10 cellular contexts compared by ENCODE assay signal in the genomic region with DNA sequence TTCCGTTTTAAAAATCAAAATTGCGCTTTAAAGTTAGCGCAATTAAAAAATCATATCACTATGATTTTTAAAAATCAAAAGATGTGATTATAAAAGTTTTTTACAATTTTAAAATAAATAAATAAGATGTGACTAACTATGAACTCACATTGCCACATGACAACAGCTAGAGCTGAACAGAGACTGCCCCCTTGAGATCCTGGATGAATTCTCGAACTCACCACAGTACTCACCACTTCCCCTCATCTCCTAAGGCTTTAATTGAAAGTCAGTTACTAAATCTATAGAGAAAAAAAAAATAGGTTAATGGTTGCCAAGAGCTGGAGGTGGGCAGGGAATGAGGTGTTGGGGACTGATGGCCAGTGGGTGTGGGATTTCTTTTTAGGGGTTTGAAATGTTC.
A peak's percentile ranks its signal among the peaks of the same experiment; 100 is the strongest.
DNase-seq lines count a peak whose midpoint lies in the region; ATAC-seq and TF ChIP-seq lines count a peak whose summit lies in the region.
"Had no signal": no experiment of that assay in that cellular context is flagged by ENCODE, and none has a peak within 500 bp of the region (broad histone marks: within the 10 kb centered on the region; RNA-seq: fewer than 3 reads in every experiment).

No MANE protein-coding gene starts in this region.

- peaks cover 26% of the 10 kb centered on the region for H3K4me1 Mint-ChIP-seq in activated CD4-positive, alpha-beta T cell treated with anti-CD3 and anti-CD28 coated beads, Interleukin-2, amount 10 ng/mL, durations not matched to agents 7 days and 5 days
- H3K4me1 Mint-ChIP-seq in stimulated activated effector memory CD8-positive, alpha-beta T cell treated with anti-CD3 and anti-CD28 coated beads, Interleukin-12 subunit alpha, Interleukin-12 subunit beta, amount 100 ng/mL, for 72 hours: peaks cover 38% of the 10 kb centered on the region

- POLR2A ChIA-PET in activated CD4-positive, alpha-beta T cell treated with anti-CD3 and anti-CD28 coated beads, Interleukin-2, amount 10 ng/mL, durations not matched to agents 7 days and 5 days (lab: Charles Lee): no interaction called here

- H3K4me3 Mint-ChIP-seq in activated CD4-positive, alpha-beta T cell treated with anti-CD3 and anti-CD28 coated beads, Interleukin-2, amount 10 ng/mL, durations not matched to agents 7 days and 5 days: no peak overlapping the region
- H3K4me3 Mint-ChIP-seq in stimulated activated effector memory CD8-positive, alpha-beta T cell treated with anti-CD3 and anti-CD28 coated beads, Interleukin-12 subunit alpha, Interleukin-12 subunit beta, amount 100 ng/mL, for 72 hours: no peak overlapping the region

- H3K27me3 Mint-ChIP-seq in activated CD4-positive, alpha-beta T cell treated with anti-CD3 and anti-CD28 coated beads, Interleukin-2, amount 10 ng/mL, durations not matched to agents 7 days and 5 days: no peaks in the 10 kb centered on the region

- TF ChIP-seq CTCF in epithelial cell of esophagus (IDR thresholded peaks at IDR 0.05; ENCODE audit: insufficient read depth, low read depth, low read length, missing control alignments): no peak

- no peak overlapping the region for H3K27ac Mint-ChIP-seq in activated CD4-positive, alpha-beta T cell treated with anti-CD3 and anti-CD28 coated beads, Interleukin-2, amount 10 ng/mL, durations not matched to agents 7 days and 5 days
- H3K27ac Mint-ChIP-seq in stimulated activated effector memory CD8-positive, alpha-beta T cell treated with anti-CD3 and anti-CD28 coated beads, Interleukin-12 subunit alpha, Interleukin-12 subunit beta, amount 100 ng/mL, for 72 hours: peak overlapping the region; percentile 15

- peak; percentile 21 for DNase-seq in activated CD4-positive, alpha-beta T cell treated with anti-CD3 and anti-CD28 coated beads, Interleukin-2, amount 10 ng/mL, durations not matched to agents 7 days and 5 days
- DNase-seq in activated CD4-positive, alpha-beta T cell treated with anti-CD3 and anti-CD28 coated beads for 48 hours: no peak
- peak; percentile 44 for DNase-seq in NOMO-1 treated with DMSO at 0.1 percent for 48 hours (lab: John Stamatoyannopoulos, UW; ENCODE audit: unreplicated experiment)
- peak; percentile 32 for DNase-seq in epithelial cell of esophagus (ENCODE audit: low read depth)
- DNase-seq in stimulated activated effector memory CD8-positive, alpha-beta T cell treated with anti-CD3 and anti-CD28 coated beads, Interleukin-12 subunit alpha, Interleukin-12 subunit beta, amount 100 ng/mL, for 72 hours (ENCODE audit: low spot score in 2 of 2): no peak
- DNase-seq in ACHN: no peak
- no peak for DNase-seq in NCI-H2081 treated with DMSO at 0.1 percent for 48 hours (lab: John Stamatoyannopoulos, UW)
- DNase-seq in LoVo (ENCODE audit: low spot score): no peak
- DNase-seq: kidney had no signal

- H3K9me3 Mint-ChIP-seq in activated CD4-positive, alpha-beta T cell treated with anti-CD3 and anti-CD28 coated beads, Interleukin-2, amount 10 ng/mL, durations not matched to agents 7 days and 5 days: no peaks in the 10 kb centered on the region
- H3K9me3 Mint-ChIP-seq in stimulated activated effector memory CD8-positive, alpha-beta T cell treated with anti-CD3 and anti-CD28 coated beads, Interleukin-12 subunit alpha, Interleukin-12 subunit beta, amount 100 ng/mL, for 72 hours: no peaks in the 10 kb centered on the region

- H3K4me3 ChIP-seq in epithelial cell of esophagus (ENCODE audit: low read length): no peak overlapping the region
- H3K4me3 ChIP-seq: prostate gland had no signal

- in situ Hi-C loops in ACHN (cut with HindIII; ENCODE audit: low pct_ligation_motif_present, low pct_unique_long_range_greater_than_20kb, low sequenced_read_pairs): no loop called here

- peaks cover 2% of the 10 kb centered on the region for H3K36me3 Mint-ChIP-seq in activated CD4-positive, alpha-beta T cell treated with anti-CD3 and anti-CD28 coated beads, Interleukin-2, amount 10 ng/mL, durations not matched to agents 7 days and 5 days (ENCODE audit: low read depth)
- no peaks in the 10 kb centered on the region for H3K36me3 Mint-ChIP-seq in stimulated activated effector memory CD8-positive, alpha-beta T cell treated with anti-CD3 and anti-CD28 coated beads, Interleukin-12 subunit alpha, Interleukin-12 subunit beta, amount 100 ng/mL, for 72 hours

- CTCF ChIA-PET in activated CD4-positive, alpha-beta T cell treated with anti-CD3 and anti-CD28 coated beads, Interleukin-2, amount 10 ng/mL, durations not matched to agents 7 days and 5 days (lab: Charles Lee): interaction anchor here (0.9 to 1.4 kb wide), 2 partner anchors 8 to 28 kb away, joined by 3 read pairs; no protein-coding TSS in a partner anchor

- ATAC-seq in stimulated activated effector memory CD8-positive, alpha-beta T cell treated with anti-CD3 and anti-CD28 coated beads, Interleukin-12 subunit alpha, Interleukin-12 subunit beta, amount 100 ng/mL, for 72 hours: peak; percentile 38

Comparison
In these comparisons a context has a peak if more than half of its experiments do, and no peak if none do; other contexts are left out.
1. DNase-seq: peak in activated CD4-positive, alpha-beta T cell treated with anti-CD3 and anti-CD28 coated beads, Interleukin-2, amount 10 ng/mL, durations not matched to agents 7 days and 5 days (single experiment), NOMO-1 treated with DMSO at 0.1 percent for 48 hours (single experiment) and epithelial cell of esophagus (single experiment); none in activated CD4-positive, alpha-beta T cell treated with anti-CD3 and anti-CD28 coated beads for 48 hours (single experiment), stimulated activated effector memory CD8-positive, alpha-beta T cell treated with anti-CD3 and anti-CD28 coated beads, Interleukin-12 subunit alpha, Interleukin-12 subunit beta, amount 100 ng/mL, for 72 hours (0 of 2), ACHN (single experiment), NCI-H2081 treated with DMSO at 0.1 percent for 48 hours (single experiment) and LoVo (single experiment).